9 cellular contexts compared by ENCODE assay signal in the genomic region with DNA sequence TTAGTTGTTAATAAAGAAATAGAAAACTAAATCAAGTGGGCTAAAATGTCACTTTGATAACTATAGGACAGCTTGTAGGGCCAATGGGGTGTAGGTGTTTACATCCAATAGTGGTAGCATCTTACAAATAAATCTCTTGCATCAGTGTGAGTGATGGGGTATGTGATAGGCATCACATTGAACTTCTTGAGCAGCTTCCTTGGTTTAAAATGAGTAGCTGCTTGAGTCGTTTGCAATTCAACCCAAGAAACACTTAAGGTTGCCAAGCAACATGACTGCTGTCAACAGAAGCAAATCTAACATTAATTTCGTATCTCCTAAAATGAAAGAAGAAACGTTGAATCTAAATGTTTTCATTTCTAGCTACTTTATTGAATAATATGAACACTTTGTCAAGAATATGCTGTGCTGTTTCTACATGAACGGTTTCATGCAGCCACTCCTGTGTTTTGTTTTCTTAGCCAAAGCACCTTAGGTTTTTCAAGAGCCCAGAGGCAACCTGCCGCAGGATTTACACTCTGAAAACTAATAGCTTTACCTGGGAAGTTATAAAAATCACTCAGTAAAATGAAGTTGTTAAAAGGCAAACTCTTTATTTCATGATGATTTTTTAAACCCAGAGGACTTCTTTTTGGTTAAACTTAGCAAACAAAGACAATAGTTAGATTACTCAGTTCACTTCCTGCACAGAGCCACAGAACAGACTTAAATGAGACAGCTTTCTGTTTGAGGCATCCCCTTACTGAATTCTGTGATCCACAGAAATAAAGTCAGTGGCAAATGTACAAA.
DNase-seq lines count a peak whose midpoint lies in the region; ATAC-seq and TF ChIP-seq lines count a peak whose summit lies in the region.
"Had no signal": no experiment of that assay in that cellular context is flagged by ENCODE, and none has a peak within 500 bp of the region (broad histone marks: within the 10 kb centered on the region; RNA-seq: fewer than 3 reads in every experiment).

No MANE protein-coding gene starts in this region.

- no peak for TF ChIP-seq CTCF in coronary artery (IDR thresholded peaks at IDR 0.05)
- TF ChIP-seq CTCF in BE2C (IDR thresholded peaks at IDR 0.05; ENCODE audit: low read depth, low read length), result no peak

- H3K36me3 ChIP-seq in BE2C, result no peaks in the 10 kb centered on the region

- peaks cover 34% of the 10 kb centered on the region for H3K27me3 ChIP-seq in BE2C

- ATAC-seq in GM18505 (IDR thresholded peaks at IDR 0.05; ENCODE audit: unreplicated experiment) (peak; percentile 69), GM19463 (IDR thresholded peaks at IDR 0.05; ENCODE audit: unreplicated experiment) (peak; percentile 63), HG03108 (IDR thresholded peaks at IDR 0.05; ENCODE audit: unreplicated experiment) (peak; percentile 62)

- H3K4me3 ChIP-seq in coronary artery (peak overlapping the region; percentile 31), BE2C (ENCODE audit: low read depth, low read length) (no peak overlapping the region)

- H3K4me1 ChIP-seq in BE2C, result no peaks in the 10 kb centered on the region

- TF ChIP-seq POLR2A in GM18505 (IDR thresholded peaks at IDR 0.05; ENCODE audit: borderline replicate concordance, extremely low read depth, insufficient read depth, insufficient read length), result no peak

- H3K27ac ChIP-seq in coronary artery, result peak overlapping the region; percentile 6 to 23

- H3K9me3 ChIP-seq in BE2C, result no peaks in the 10 kb centered on the region

- DNase-seq in coronary artery (ENCODE audit: low spot score), result no peak
- no peak for DNase-seq in NCI-H1092 (lab: John Stamatoyannopoulos, UW)
- no peak for DNase-seq in NCI-H187 (lab: John Stamatoyannopoulos, UW)
- DNase-seq in BE2C, result no peak
- no peak for DNase-seq in NCI-H1092 treated with DMSO at 0.1 percent for 48 hours (lab: John Stamatoyannopoulos, UW)
- DNase-seq: NCI-H187 treated with DMSO at 0.1 percent for 48 hours had no signal
